35 cellular contexts compared by ENCODE assay signal in the genomic region with DNA sequence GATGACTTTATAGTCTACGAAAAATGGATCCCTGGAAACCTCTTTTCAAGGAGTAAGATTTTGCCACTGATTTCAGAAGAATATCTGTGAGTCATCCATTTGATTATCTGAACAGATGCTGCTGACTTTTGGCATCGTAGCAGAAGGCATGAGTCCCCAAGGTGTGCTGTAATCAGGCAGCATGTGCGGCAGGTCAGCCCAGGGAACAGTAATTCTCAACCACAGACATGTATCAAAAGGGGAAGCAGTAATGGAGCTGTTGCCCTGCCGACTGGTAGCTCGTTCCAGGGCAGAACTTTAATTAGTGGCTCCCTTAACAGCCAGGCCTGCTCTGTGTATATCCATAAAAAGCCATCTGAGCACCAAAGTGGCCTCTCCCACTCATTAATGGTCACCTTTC. TPM values are rescaled to one million over a fixed set of nuclear protein-coding genes. Genes with fewer than 3 reads are reported as not detected.
DNase-seq lines count a peak whose midpoint lies in the region; ATAC-seq and TF ChIP-seq lines count a peak whose summit lies in the region.
"Had no signal": no experiment of that assay in that cellular context is flagged by ENCODE, and none has a peak within 500 bp of the region (broad histone marks: within the 10 kb centered on the region; RNA-seq: fewer than 3 reads in every experiment).

No MANE protein-coding gene starts in this region.

- peak; percentile 11 for ATAC-seq in stimulated activated naive CD8-positive, alpha-beta T cell treated with anti-CD3 and anti-CD28 coated beads, Interleukin-15, amount 100 ng/mL, for 72 hours
- ATAC-seq in stimulated activated naive CD8-positive, alpha-beta T cell treated with anti-CD3 and anti-CD28 coated beads, Interleukin-15, Interleukin-2, amounts not matched to agents 100 U/mL and 50 U/mL, for 24 hours: no peak
- ATAC-seq in GM21367 (IDR thresholded peaks at IDR 0.05; ENCODE audit: unreplicated experiment): peak; percentile 29
- no peak for ATAC-seq in GM19455 (IDR thresholded peaks at IDR 0.05; ENCODE audit: unreplicated experiment)
- ATAC-seq: activated CD8-positive, alpha-beta memory T cell treated with anti-CD3 and anti-CD28 coated beads, Interleukin-2, amount 10 ng/mL, durations not matched to agents 7 days and 5 days; activated T-cell treated with anti-CD3 and anti-CD28 coated beads, Interleukin-2, amount 50 U/mL, for 72 hours; body of pancreas; gastroesophageal sphincter; GM23338; K562; pancreas; WTC11 had no signal

- intact Hi-C loops in PC-9 (cut with micrococcal nuclease; ENCODE audit: unreplicated experiment): no loop called here

- no peaks in the 10 kb centered on the region; the same call in 1 of the 2 replicates for H3K9me2 ChIP-seq in PC-9 (ENCODE audit: insufficient read depth)

- H3K36me3 Mint-ChIP-seq in activated naive CD8-positive, alpha-beta T cell treated with anti-CD3 and anti-CD28 coated beads for 36 hours: no peaks in the 10 kb centered on the region
- peaks cover under 1% of the 10 kb centered on the region for H3K36me3 Mint-ChIP-seq in endothelial cell (ENCODE audit: low read depth, unreplicated experiment)
- H3K36me3 Mint-ChIP-seq: activated CD8-positive, alpha-beta memory T cell treated with anti-CD3 and anti-CD28 coated beads, Interleukin-2, amount 10 ng/mL, durations not matched to agents 7 days and 5 days; type B pancreatic cell had no signal

- peaks cover 32% of the 10 kb centered on the region for H3K27me3 Mint-ChIP-seq in stimulated activated naive CD8-positive, alpha-beta T cell treated with anti-CD3 and anti-CD28 coated beads, Interleukin-15, amount 100 ng/mL, for 72 hours
- H3K27me3 Mint-ChIP-seq in activated naive CD8-positive, alpha-beta T cell treated with anti-CD3 and anti-CD28 coated beads for 36 hours: peaks cover 42% of the 10 kb centered on the region
- no peaks in the 10 kb centered on the region for H3K27me3 Mint-ChIP-seq in endothelial cell (ENCODE audit: unreplicated experiment)

- H3K27ac Mint-ChIP-seq in stimulated activated naive CD8-positive, alpha-beta T cell treated with anti-CD3 and anti-CD28 coated beads, Interleukin-15, amount 100 ng/mL, for 72 hours: no peak overlapping the region
- no peak overlapping the region for H3K27ac Mint-ChIP-seq in activated naive CD8-positive, alpha-beta T cell treated with anti-CD3 and anti-CD28 coated beads for 36 hours
- H3K27ac Mint-ChIP-seq in endothelial cell (ENCODE audit: unreplicated experiment): no peak overlapping the region
- H3K27ac Mint-ChIP-seq: activated CD8-positive, alpha-beta memory T cell treated with anti-CD3 and anti-CD28 coated beads, Interleukin-2, amount 10 ng/mL, durations not matched to agents 7 days and 5 days; activated T-cell treated with anti-CD3 and anti-CD28 coated beads, Interleukin-2, amount 50 U/mL, for 72 hours; B cell; GM23338; HFFc6; immature natural killer cell; nephron progenitor cell; type B pancreatic cell; WTC11 had no signal

- H3K4me1 ChIP-seq in KMS-11 (ENCODE audit: low read depth, poor library complexity, severe bottlenecking): peaks cover 92% of the 10 kb centered on the region
- no peaks in the 10 kb centered on the region for H3K4me1 ChIP-seq in PC-9 (replicated peaks; ENCODE audit: insufficient read depth)
- H3K4me1 ChIP-seq: adrenal gland, pancreas had no signal

- H3K4me2 ChIP-seq in KMS-11: peak overlapping the region; percentile 76
- H3K4me2 ChIP-seq in PC-9: no peak overlapping the region
- H3K4me2 ChIP-seq: GM23338 had no signal

- no peak overlapping the region for H3K4me3 ChIP-seq in KMS-11 (IDR thresholded peaks at IDR 0.05; ENCODE audit: insufficient read depth, low read depth, low read length)
- no peak overlapping the region for H3K4me3 ChIP-seq in PC-9
- H3K4me3 ChIP-seq: adrenal gland, body of pancreas, gastroesophageal sphincter, GM23338, K562, MG63, pancreas had no signal

- H3K36me3 ChIP-seq in KMS-11 (ENCODE audit: insufficient read depth) (no peaks in the 10 kb centered on the region), PC-9 (ENCODE audit: low read depth) (no peaks in the 10 kb centered on the region)
- H3K36me3 ChIP-seq: adrenal gland, gastroesophageal sphincter, MG63, pancreas had no signal

- CTCF ChIA-PET in PC-9 (lab: Charles Lee): no interaction called here

- BruUV-seq in PC-9 (replicated peaks; lab: Mats Ljungman, UMichigan): no TSS peak

- POLR2A ChIA-PET in PC-9 (lab: Charles Lee; ENCODE audit: unreplicated experiment): no interaction called here

- no peak overlapping the region for H3K4me3 Mint-ChIP-seq in stimulated activated naive CD8-positive, alpha-beta T cell treated with anti-CD3 and anti-CD28 coated beads, Interleukin-15, amount 100 ng/mL, for 72 hours
- no peak overlapping the region for H3K4me3 Mint-ChIP-seq in activated naive CD8-positive, alpha-beta T cell treated with anti-CD3 and anti-CD28 coated beads for 36 hours
- no peak overlapping the region for H3K4me3 Mint-ChIP-seq in endothelial cell (ENCODE audit: unreplicated experiment)
- H3K4me3 Mint-ChIP-seq: activated CD8-positive, alpha-beta memory T cell treated with anti-CD3 and anti-CD28 coated beads, Interleukin-2, amount 10 ng/mL, durations not matched to agents 7 days and 5 days; activated T-cell treated with anti-CD3 and anti-CD28 coated beads, Interleukin-2, amount 50 U/mL, for 72 hours; B cell; GM23338; HFFc6; immature natural killer cell; nephron progenitor cell; type B pancreatic cell; WTC11 had no signal

- H3K79me2 ChIP-seq in KMS-11 (ENCODE audit: insufficient read depth, low read depth) (no peaks in the 10 kb centered on the region), PC-9 (ENCODE audit: low read depth) (no peaks in the 10 kb centered on the region)

- H3K4me1 Mint-ChIP-seq in stimulated activated naive CD8-positive, alpha-beta T cell treated with anti-CD3 and anti-CD28 coated beads, Interleukin-15, amount 100 ng/mL, for 72 hours: peaks cover 2% of the 10 kb centered on the region
- H3K4me1 Mint-ChIP-seq in activated naive CD8-positive, alpha-beta T cell treated with anti-CD3 and anti-CD28 coated beads for 36 hours: no peaks in the 10 kb centered on the region
- H3K4me1 Mint-ChIP-seq in endothelial cell (ENCODE audit: unreplicated experiment): peaks cover 3% of the 10 kb centered on the region
- H3K4me1 Mint-ChIP-seq: immature natural killer cell had no signal

- H3K27ac ChIP-seq in KMS-11 (peak overlapping the region; percentile 76), PC-9 (no peak overlapping the region)
- H3K27ac ChIP-seq: adrenal gland, body of pancreas, gastroesophageal sphincter, pancreas had no signal

- TF ChIP-seq CTCF in KMS-11 (conservative IDR thresholded peaks at IDR 0.05; ENCODE audit: low read depth, low read length) (no peak), PC-9 (conservative IDR thresholded peaks at IDR 0.05) (no peak), endothelial cell (IDR thresholded peaks at IDR 0.05; ENCODE audit: unreplicated experiment) (no peak)

- no peak for DNase-seq in stimulated activated naive CD8-positive, alpha-beta T cell treated with anti-CD3 and anti-CD28 coated beads, Interleukin-15, amount 100 ng/mL, for 72 hours
- no peak for DNase-seq in stimulated activated naive CD8-positive, alpha-beta T cell treated with anti-CD3 and anti-CD28 coated beads, Interleukin-15, Interleukin-2, amounts not matched to agents 100 U/mL and 50 U/mL, for 24 hours
- no peak for DNase-seq in PC-9
- no peak for DNase-seq in activated naive CD8-positive, alpha-beta T cell treated with anti-CD3 and anti-CD28 coated beads for 36 hours
- DNase-seq in endothelial cell (ENCODE audit: low spot score): no peak
- DNase-seq: activated CD8-positive, alpha-beta memory T cell treated with anti-CD3 and anti-CD28 coated beads, Interleukin-2, amount 10 ng/mL, durations not matched to agents 7 days and 5 days; activated naive CD4-positive, alpha-beta T cell; activated T-cell treated with anti-CD3 and anti-CD28 coated beads, Interleukin-2, amount 50 U/mL, for 72 hours; adrenal gland; body of pancreas; dermis blood vessel endothelial cell; DMS79 treated with DMSO at 0.1 percent for 48 hours; HFFc6; hippocampal formation; immature natural killer cell; left colon; MG63; NCI-H1436 treated with DMSO at 0.1 percent for 48 hours; NCI-H345; NCI-H82; nephron progenitor cell; pancreas; small intestine; stimulated activated CD4-positive, alpha-beta T cell treated with anti-CD3 and anti-CD28 coated beads, Interleukin-1b, Interleukin-23, amount 100 ng/mL, for 48 hours had no signal

- H3K27me3 ChIP-seq in KMS-11 (ENCODE audit: insufficient read depth, low read depth): no peaks in the 10 kb centered on the region
- peaks cover 23% of the 10 kb centered on the region for H3K27me3 ChIP-seq in PC-9 (ENCODE audit: insufficient read depth, low read depth)
- H3K27me3 ChIP-seq: adrenal gland, body of pancreas, MG63, pancreas had no signal

- H4K20me1 ChIP-seq in KMS-11 (ENCODE audit: insufficient read depth) (no peaks in the 10 kb centered on the region), PC-9 (ENCODE audit: insufficient read depth) (no peaks in the 10 kb centered on the region)

- H3F3A ChIP-seq in PC-9 (ENCODE audit: insufficient read depth, low read depth): no peaks in the 10 kb centered on the region

- no peaks in the 10 kb centered on the region for H3K9me3 Mint-ChIP-seq in stimulated activated naive CD8-positive, alpha-beta T cell treated with anti-CD3 and anti-CD28 coated beads, Interleukin-15, amount 100 ng/mL, for 72 hours
- no peaks in the 10 kb centered on the region for H3K9me3 Mint-ChIP-seq in activated naive CD8-positive, alpha-beta T cell treated with anti-CD3 and anti-CD28 coated beads for 36 hours
- H3K9me3 Mint-ChIP-seq in endothelial cell (ENCODE audit: unreplicated experiment): peaks cover under 1% of the 10 kb centered on the region
- H3K9me3 Mint-ChIP-seq: activated T-cell treated with anti-CD3 and anti-CD28 coated beads, Interleukin-2, amount 50 U/mL, for 72 hours; GM23338; type B pancreatic cell had no signal

- no peaks in the 10 kb centered on the region for H3K9me3 ChIP-seq in PC-9 (ENCODE audit: insufficient read depth, low read depth)
- H3K9me3 ChIP-seq: adrenal gland, body of pancreas, gastroesophageal sphincter, MG63, pancreas had no signal

- peak overlapping the region; percentile 22; the same call in 1 of the 2 replicates for H3K9ac ChIP-seq in KMS-11

- peak overlapping the region; percentile 20; the same call in 1 of the 2 replicates for H2AFZ ChIP-seq in KMS-11 (ENCODE audit: low read depth)
- H2AFZ ChIP-seq in PC-9: no peak overlapping the region
- H2AFZ ChIP-seq: GM23338 had no signal

RNA-seq across cellular contexts. Expression of a gene that starts 5.7 kb away (rescaled TPM):
- total RNA-seq in PC-9 (2021) (not detected in 2 replicates), endothelial cell (ENCODE audit: unreplicated experiment) (0.05 TPM)
- total RNA-seq in activated naive CD8-positive, alpha-beta T cell treated with anti-CD3 and anti-CD28 coated beads for 36 hours: not detected
- total RNA-seq: A673; activated CD8-positive, alpha-beta memory T cell treated with anti-CD3 and anti-CD28 coated beads, Interleukin-2, amount 10 ng/mL, durations not matched to agents 7 days and 5 days; activated T-cell treated with anti-CD3 and anti-CD28 coated beads, Interleukin-2, amount 50 U/mL, for 72 hours; B cell; body of pancreas; dermis blood vessel endothelial cell; HFFc6; HT1080; K562 had no signal

Comparison
In these comparisons a context has a peak if more than half of its experiments do, and no peak if none do; other contexts are left out.
1. ATAC-seq: peak in stimulated activated naive CD8-positive, alpha-beta T cell treated with anti-CD3 and anti-CD28 coated beads, Interleukin-15, amount 100 ng/mL, for 72 hours (single experiment) and GM21367 (single experiment); none in stimulated activated naive CD8-positive, alpha-beta T cell treated with anti-CD3 and anti-CD28 coated beads, Interleukin-15, Interleukin-2, amounts not matched to agents 100 U/mL and 50 U/mL, for 24 hours (single experiment) and GM19455 (single experiment).